ENCODE assay signal across 8 cellular contexts in genomic region chr9:91727316-91727861, GRCh38.
DNase-seq lines count a peak whose midpoint lies in the region; ATAC-seq and TF ChIP-seq lines count a peak whose summit lies in the region.

No MANE protein-coding gene starts in this region.

- H3K9me2 ChIP-seq in HCT116 (ENCODE audit: insufficient read depth), result no peaks in the 10 kb centered on the region

- H3K27ac ChIP-seq in HCT116 (ENCODE audit: low read depth, low read length), result no peak overlapping the region
- H3K27ac ChIP-seq in gastrocnemius medialis, result no peak overlapping the region

- H3K4me1 Mint-ChIP-seq in activated naive CD8-positive, alpha-beta T cell treated with anti-CD3 and anti-CD28 coated beads, Interleukin-2, amount 10 ng/mL, durations not matched to agents 7 days and 5 days, result no peaks in the 10 kb centered on the region

- H3K4me1 ChIP-seq in HCT116 (ENCODE audit: control insufficient read depth in 1 of 2, insufficient read depth in 2 of 2, low read length in 2 of 2) (peaks cover 0 to 4% of the 10 kb centered on the region in 2 experiments; a peak in 2 of 4 replicates), gastrocnemius medialis (no peaks in the 10 kb centered on the region)

- H4K20me1 ChIP-seq in HCT116 (ENCODE audit: insufficient read depth), result no peaks in the 10 kb centered on the region

- no peak overlapping the region for H3K27ac Mint-ChIP-seq in activated naive CD8-positive, alpha-beta T cell treated with anti-CD3 and anti-CD28 coated beads, Interleukin-2, amount 10 ng/mL, durations not matched to agents 7 days and 5 days

- CTCF ChIA-PET in HCT116 (lab: Charles Lee), result interaction anchor here (0.6 to 2.2 kb wide), 9 partner anchors 9 to 832 kb away, joined by 3 to 27 read pairs (median 5); no protein-coding TSS in a partner anchor

- H3K9me3 ChIP-seq in HCT116 (ENCODE audit: control insufficient read depth in 1 of 2, insufficient read depth in 1 of 2, low read depth in 1 of 2, low read length in 2 of 2) (no peaks in the 10 kb centered on the region), gastrocnemius medialis (no peaks in the 10 kb centered on the region)

- H3K27me3 Mint-ChIP-seq in activated naive CD8-positive, alpha-beta T cell treated with anti-CD3 and anti-CD28 coated beads, Interleukin-2, amount 10 ng/mL, durations not matched to agents 7 days and 5 days, result peaks cover 2% of the 10 kb centered on the region

- in situ Hi-C loops in gastrocnemius medialis (cut with MboI; ENCODE audit: low sequenced_read_pairs in 4 of 4), result loop anchor here in 1 of 4 donors (10.0 kb wide), 1 partner anchor 813 kb away; no protein-coding TSS in a partner anchor

- no peak for TF ChIP-seq POLR2A in HCT116 (IDR thresholded peaks at IDR 0.05; ENCODE audit: borderline replicate concordance, extremely low read depth, insufficient read depth, insufficient read length)
- TF ChIP-seq POLR2A in gastrocnemius medialis (IDR thresholded peaks at IDR 0.05), result no peak

- peak; percentile 76 for TF ChIP-seq RAD21 in HCT116 (IDR thresholded peaks at IDR 0.05; ENCODE audit: low read depth)

- RAD21 ChIA-PET in HCT116 (lab: Charles Lee; ENCODE audit: low non-redundant PET in 1 of 2, low total read pairs in 2 of 2, uncharacterized antibody in 2 of 2, unreplicated experiment in 2 of 2), result interaction anchor here (0.5 to 1.0 kb wide), 5 partner anchors 17 to 813 kb away, joined by 3 to 6 read pairs (median 4); no protein-coding TSS in a partner anchor

- no peak overlapping the region for H3K9ac ChIP-seq in HCT116 (ENCODE audit: low read length)

- ATAC-seq in HCT116 (peak; percentile 100), gastrocnemius medialis (peak; percentile 33 to 64)
- peak; percentile 94 for ATAC-seq in activated naive CD8-positive, alpha-beta T cell treated with anti-CD3 and anti-CD28 coated beads, Interleukin-2, amount 10 ng/mL, durations not matched to agents 7 days and 5 days (ENCODE audit: low read depth)

- H3K4me2 ChIP-seq in HCT116 (ENCODE audit: low read length), result no peak overlapping the region

- H3K27me3 ChIP-seq in HCT116 (ENCODE audit: insufficient read depth, low read length) (no peaks in the 10 kb centered on the region), gastrocnemius medialis (no peaks in the 10 kb centered on the region)

- peak; percentile 24 for DNase-seq in NCI-H345 (lab: John Stamatoyannopoulos, UW)
- DNase-seq in NCI-H345 treated with DMSO at 0.1 percent for 48 hours (lab: John Stamatoyannopoulos, UW; ENCODE audit: unreplicated experiment), result no peak
- DNase-seq in HCT116 (ENCODE audit: low read depth, low spot score), result peak; percentile 16
- DNase-seq in NCI-H2227 treated with DMSO at 0.1 percent for 48 hours (lab: John Stamatoyannopoulos, UW), result peak; percentile 13
- DNase-seq in activated naive CD8-positive, alpha-beta T cell treated with anti-CD3 and anti-CD28 coated beads, Interleukin-2, amount 10 ng/mL, durations not matched to agents 7 days and 5 days, result no peak
- DNase-seq in hepatic stellate cell (ENCODE audit: low spot score), result peak; percentile 78
- no peak for DNase-seq in gastrocnemius medialis
- no peak for DNase-seq in T-helper 9 cell

- H3K79me2 ChIP-seq in HCT116 (ENCODE audit: insufficient read depth, low read length), result no peaks in the 10 kb centered on the region

- H3K36me3 ChIP-seq in HCT116 (ENCODE audit: control insufficient read depth in 1 of 2, insufficient read depth in 2 of 2, low read length in 2 of 2) (no peaks in the 10 kb centered on the region), gastrocnemius medialis (no peaks in the 10 kb centered on the region)

- POLR2A ChIA-PET in HCT116 (lab: Charles Lee), result no interaction called here
- POLR2A ChIA-PET in activated naive CD8-positive, alpha-beta T cell treated with anti-CD3 and anti-CD28 coated beads, Interleukin-2, amount 10 ng/mL, durations not matched to agents 7 days and 5 days (lab: Charles Lee), result no interaction called here

- H3K4me3 Mint-ChIP-seq in activated naive CD8-positive, alpha-beta T cell treated with anti-CD3 and anti-CD28 coated beads, Interleukin-2, amount 10 ng/mL, durations not matched to agents 7 days and 5 days, result no peak overlapping the region

- no peak overlapping the region for H2AFZ ChIP-seq in HCT116 (ENCODE audit: low read depth, low read length, poor library complexity, severe bottlenecking)

- H3K4me3 ChIP-seq in HCT116 (replicated peaks in 1 of 2; ENCODE audit: low read depth in 1 of 2, low read length in 2 of 2) (no peak overlapping the region), gastrocnemius medialis (no peak overlapping the region)

- H3K9me3 Mint-ChIP-seq in activated naive CD8-positive, alpha-beta T cell treated with anti-CD3 and anti-CD28 coated beads, Interleukin-2, amount 10 ng/mL, durations not matched to agents 7 days and 5 days, result no peaks in the 10 kb centered on the region

- intact Hi-C loops in HCT116 (cut with micrococcal nuclease), result loop anchor here (1.0 kb wide), 2 partner anchors 68 to 812 kb away; no protein-coding TSS in a partner anchor
- intact Hi-C loops in gastrocnemius medialis (cut with DNase I; ENCODE audit: low total_unique reads), result loop anchor here (1.0 to 5.0 kb wide), 2 partner anchors 690 to 812 kb away; no protein-coding TSS in a partner anchor

- no peaks in the 10 kb centered on the region for H3K36me3 Mint-ChIP-seq in activated naive CD8-positive, alpha-beta T cell treated with anti-CD3 and anti-CD28 coated beads, Interleukin-2, amount 10 ng/mL, durations not matched to agents 7 days and 5 days

- BruUV-seq in HCT116 (replicated peaks; lab: Mats Ljungman, UMichigan), result no TSS peak

- TF ChIP-seq CTCF in HCT116 (IDR thresholded peaks at IDR 0.05 in 2 of 3, conservative IDR thresholded peaks at IDR 0.05 in 1 of 3; ENCODE audit: borderline replicate concordance in 1 of 3, insufficient read depth in 1 of 3, low read depth in 2 of 3, low read length in 2 of 3), result peak; percentile 67 to 79 (median 68); a peak in 5 of 6 replicates
- TF ChIP-seq CTCF in gastrocnemius medialis (IDR thresholded peaks at IDR 0.05 in 4 of 5, conservative IDR thresholded peaks at IDR 0.05 in 1 of 5), result peak; percentile 37 to 71 (median 52)

TF ChIP-seq in HCT116, 20 proteins besides CTCF, POLR2A, EP300 and RAD21:
- TF ChIP-seq SP1 (IDR thresholded peaks at IDR 0.05; ENCODE audit: low read depth) (no peak), EZH2 (IDR thresholded peaks at IDR 0.05) (no peak), POLR2AphosphoS5 (IDR thresholded peaks at IDR 0.05; ENCODE audit: low read depth, low read length) (no peak), MAX (IDR thresholded peaks at IDR 0.05) (no peak), SRF (IDR thresholded peaks at IDR 0.05; ENCODE audit: low read depth) (no peak), ZNF274 (IDR thresholded peaks at IDR 0.05; ENCODE audit: low read depth, low read length) (no peak), ZFX (IDR thresholded peaks at IDR 0.05) (no peak), ZBTB33 (IDR thresholded peaks at IDR 0.05; ENCODE audit: extremely low read depth, insufficient replicate concordance, low read length) (no peak), FOSL1 (IDR thresholded peaks at IDR 0.05; ENCODE audit: low read depth) (no peak), ELF1 (IDR thresholded peaks at IDR 0.05; ENCODE audit: borderline replicate concordance, low read depth) (no peak), EZH2phosphoT487 (IDR thresholded peaks at IDR 0.05; ENCODE audit: borderline replicate concordance) (no peak)

Comparison
In these comparisons a context has a peak if more than half of its experiments do, and no peak if none do; other contexts are left out.
1. DNase-seq: peak in NCI-H345 (single experiment), HCT116 (single experiment), NCI-H2227 treated with DMSO at 0.1 percent for 48 hours (single experiment) and hepatic stellate cell (single experiment); none in NCI-H345 treated with DMSO at 0.1 percent for 48 hours (single experiment), activated naive CD8-positive, alpha-beta T cell treated with anti-CD3 and anti-CD28 coated beads, Interleukin-2, amount 10 ng/mL, durations not matched to agents 7 days and 5 days (single experiment), gastrocnemius medialis (0 of 2) and T-helper 9 cell (single experiment).
2. ATAC-seq: peak in every context shown above with its lines; median percentile 100 in HCT116; 94 in activated naive CD8-positive, alpha-beta T cell treated with anti-CD3 and anti-CD28 coated beads, Interleukin-2, amount 10 ng/mL, durations not matched to agents 7 days and 5 days; 48 in gastrocnemius medialis.